Comparison of ENCODE assay signal across 8 cellular contexts in genomic region chr16:1772908-1773702, GRCh38. TPM values are rescaled to one million over a fixed set of nuclear protein-coding genes. Genes with fewer than 3 reads are reported as not detected.
DNase-seq lines count a peak whose midpoint lies in the region; ATAC-seq, FAIRE-seq and TF ChIP-seq lines count a peak whose summit lies in the region.

TSS of gene MRPS34 (minus strand) at chr16:1773134. CDS start at chr16:1773119, 15 bp downstream.

- H3K9me3 ChIP-seq in MG63: no peaks in the 10 kb centered on the region

- H3K36me3 Mint-ChIP-seq in activated naive CD4-positive, alpha-beta T cell treated with anti-CD3 and anti-CD28 coated beads for 36 hours (ENCODE audit: low read depth): peaks cover 12% of the 10 kb centered on the region

- H3K27me3 ChIP-seq in MG63: no peaks in the 10 kb centered on the region

- FAIRE-seq in D721Med (lab: Jason Lieb, UNC): no peak

- no peaks in the 10 kb centered on the region for H3K27me3 Mint-ChIP-seq in activated naive CD4-positive, alpha-beta T cell treated with anti-CD3 and anti-CD28 coated beads for 36 hours (ENCODE audit: low read depth)

- TF ChIP-seq CTCF in D721Med (IDR thresholded peaks at IDR 0.05; ENCODE audit: insufficient read depth, missing control alignments): peak; percentile 48

- CTCF ChIA-PET in activated naive CD4-positive, alpha-beta T cell treated with anti-CD3 and anti-CD28 coated beads for 36 hours (lab: Charles Lee): interaction anchor here (1.5 to 3.5 kb wide), 3 partner anchors 10 to 168 kb away, joined by 3 to 26 read pairs (median 10); partner anchors contain the start of genes MAPK8IP3, NUBP2 and SPSB3

- H3K4me3 Mint-ChIP-seq in activated naive CD4-positive, alpha-beta T cell treated with anti-CD3 and anti-CD28 coated beads for 36 hours: peak within 1 kb of the TSS; percentile 93

- intact Hi-C loops in activated naive CD4-positive, alpha-beta T cell treated with anti-CD3 and anti-CD28 coated beads for 36 hours (cut with micrococcal nuclease): loop anchor here (1.0 to 5.0 kb wide), 9 partner anchors 9 to 464 kb away; partner anchors contain the start of genes CRAMP1, FAHD1, HAGH and IFT140

- in situ Hi-C loops in SK-MEL-5 (cut with HindIII; ENCODE audit: low pct_unique_long_range_greater_than_20kb, low sequenced_read_pairs): no loop called here

- peaks cover 68% of the 10 kb centered on the region for H3K36me3 ChIP-seq in MG63

- peak within 1 kb of the TSS; percentile 79 for H3K4me3 ChIP-seq in MG63

- H3K4me1 Mint-ChIP-seq in activated naive CD4-positive, alpha-beta T cell treated with anti-CD3 and anti-CD28 coated beads for 36 hours (ENCODE audit: low read depth): peaks cover 7% of the 10 kb centered on the region

- peak; percentile 41 for ATAC-seq in GM21619 (IDR thresholded peaks at IDR 0.05; ENCODE audit: unreplicated experiment)

- peak within 1 kb of the TSS; percentile 93 for H3K27ac Mint-ChIP-seq in activated naive CD4-positive, alpha-beta T cell treated with anti-CD3 and anti-CD28 coated beads for 36 hours

- H3K9me3 Mint-ChIP-seq in activated naive CD4-positive, alpha-beta T cell treated with anti-CD3 and anti-CD28 coated beads for 36 hours: no peaks in the 10 kb centered on the region

- DNase-seq in D721Med (ENCODE audit: insufficient read length, low spot score) (peak; percentile 70), MG63 (peak; percentile 87), SK-MEL-5 (ENCODE audit: low read depth, low spot score) (peak; percentile 77), germinal center (ENCODE audit: low spot score) (peak; percentile 80), occipital lobe (lab: John Stamatoyannopoulos, UW) (peak; percentile 71), superior temporal gyrus (ENCODE audit: extremely low spot score) (peak; percentile 84)
- peak; percentile 85 for DNase-seq in activated naive CD4-positive, alpha-beta T cell treated with anti-CD3 and anti-CD28 coated beads for 36 hours

RNA-seq across cellular contexts. Expression of gene MRPS34, which starts in this region (rescaled TPM):
- total RNA-seq in MG63 (2014; rRNA removed; shearing (Covaris generic); ENCODE audit: low replicate concordance): 225 and 308 TPM in 2 replicates
- 102 TPM in 2 replicates for total RNA-seq in SK-MEL-5 (2014; rRNA removed; shearing (Covaris generic))
- 142 and 148 TPM in 2 replicates for polyA plus RNA-seq in SK-MEL-5 (2015; cell fraction: cytosol; rRNA removed)
- polyA plus RNA-seq in SK-MEL-5 (2015; cell fraction: nucleus; rRNA removed): 50.9 and 62.7 TPM in 2 replicates
- total RNA-seq in activated naive CD4-positive, alpha-beta T cell treated with anti-CD3 and anti-CD28 coated beads for 36 hours: 100 to 1,000 TPM; 122 to 138 TPM
- total RNA-seq in occipital lobe: 30.6 TPM

Comparison
In these comparisons a context has a peak if more than half of its experiments do, and no peak if none do; other contexts are left out.
1. Peak in every context shown above with its lines: DNase-seq, ATAC-seq and H3K4me3 ChIP-seq.